ENCODE assay signal across 1 cellular context in the genomic region with DNA sequence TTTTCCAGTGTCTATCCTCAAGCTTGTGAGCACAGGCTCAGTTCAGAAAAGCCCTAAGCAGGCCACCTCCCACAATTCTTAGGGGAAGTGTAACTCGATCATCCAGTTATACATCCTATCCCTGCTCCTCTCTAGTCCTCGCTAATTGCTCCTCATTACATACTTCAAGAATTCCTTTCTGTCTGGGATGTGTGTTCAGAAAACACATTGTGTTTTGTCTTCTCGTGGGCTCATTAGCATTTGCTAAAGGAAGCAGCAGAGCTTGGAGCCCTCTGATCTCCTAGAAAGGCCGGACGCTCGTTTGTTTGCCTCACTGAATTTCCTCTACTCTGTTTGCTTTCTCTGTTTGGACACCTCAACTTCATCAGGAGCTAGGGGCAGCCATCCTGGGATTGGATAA.
TF ChIP-seq lines count a peak whose summit lies in the region.

No MANE protein-coding gene starts in this region.

TF ChIP-seq in HepG2, 621 proteins besides CTCF, POLR2A, EP300 and RAD21 (continues in another document):
- TF ChIP-seq, protein P1, sequence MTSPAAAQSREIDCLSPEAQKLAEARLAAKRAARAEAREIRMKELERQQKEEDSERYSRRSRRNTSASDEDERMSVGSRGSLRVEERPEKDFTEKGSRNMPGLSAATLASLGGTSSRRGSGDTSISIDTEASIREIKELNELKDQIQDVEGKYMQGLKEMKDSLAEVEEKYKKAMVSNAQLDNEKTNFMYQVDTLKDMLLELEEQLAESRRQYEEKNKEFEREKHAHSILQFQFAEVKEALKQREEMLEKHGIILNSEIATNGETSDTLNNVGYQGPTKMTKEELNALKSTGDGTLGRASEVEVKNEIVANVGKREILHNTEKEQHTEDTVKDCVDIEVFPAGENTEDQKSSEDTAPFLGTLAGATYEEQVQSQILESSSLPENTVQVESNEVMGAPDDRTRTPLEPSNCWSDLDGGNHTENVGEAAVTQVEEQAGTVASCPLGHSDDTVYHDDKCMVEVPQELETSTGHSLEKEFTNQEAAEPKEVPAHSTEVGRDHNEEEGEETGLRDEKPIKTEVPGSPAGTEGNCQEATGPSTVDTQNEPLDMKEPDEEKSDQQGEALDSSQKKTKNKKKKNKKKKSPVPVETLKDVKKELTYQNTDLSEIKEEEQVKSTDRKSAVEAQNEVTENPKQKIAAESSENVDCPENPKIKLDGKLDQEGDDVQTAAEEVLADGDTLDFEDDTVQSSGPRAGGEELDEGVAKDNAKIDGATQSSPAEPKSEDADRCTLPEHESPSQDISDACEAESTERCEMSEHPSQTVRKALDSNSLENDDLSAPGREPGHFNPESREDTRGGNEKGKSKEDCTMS (CRISPR knock-in tag; conservative IDR thresholded peaks at IDR 0.05): no peak
- TF ChIP-seq HCFC1 (IDR thresholded peaks at IDR 0.05; ENCODE audit: low read depth, low read length) (no peak), ZNF781 (CRISPR knock-in tag; IDR thresholded peaks at IDR 0.05; ENCODE audit: borderline replicate concordance, not compliant biosample characterization) (no peak), ZMAT3 (CRISPR knock-in tag; conservative IDR thresholded peaks at IDR 0.05) (no peak), RBFOX2 (IDR thresholded peaks at IDR 0.05; ENCODE audit: low read depth, low read length) (no peak), ZBTB7A (CRISPR knock-in tag; IDR thresholded peaks at IDR 0.05) (no peak), KLF6 (CRISPR knock-in tag; IDR thresholded peaks at IDR 0.05) (no peak), SAFB2 (CRISPR knock-in tag; IDR thresholded peaks at IDR 0.05; ENCODE audit: borderline replicate concordance, low read depth) (no peak), ZFX (CRISPR knock-in tag; IDR thresholded peaks at IDR 0.05; ENCODE audit: low read depth) (peak; percentile 38; the same call in 1 of the 2 replicates), ZMYM2 (CRISPR knock-in tag; IDR thresholded peaks at IDR 0.05) (no peak), FOXA3 (CRISPR knock-in tag; IDR thresholded peaks at IDR 0.05) (peak; percentile 30; the same call in 1 of the 2 replicates), MIXL1 (CRISPR knock-in tag; IDR thresholded peaks at IDR 0.05) (peak; percentile 50; the same call in 1 of the 2 replicates), ETV5 (CRISPR knock-in tag; IDR thresholded peaks at IDR 0.05; ENCODE audit: borderline replicate concordance) (peak; percentile 79), MBD4 (IDR thresholded peaks at IDR 0.05; ENCODE audit: borderline replicate concordance, low read length) (no peak), ZNF850 (CRISPR knock-in tag; conservative IDR thresholded peaks at IDR 0.05) (no peak), GABPA (IDR thresholded peaks at IDR 0.05; ENCODE audit: low read depth, low read length) (no peak), GABPA (CRISPR knock-in tag; IDR thresholded peaks at IDR 0.05; ENCODE audit: low read depth) (peak; percentile 33; the same call in 1 of the 2 replicates), ZNF672 (CRISPR knock-in tag; IDR thresholded peaks at IDR 0.05) (no peak), HOXD1 (CRISPR knock-in tag; IDR thresholded peaks at IDR 0.05) (peak; percentile 36; the same call in 1 of the 2 replicates), ZNF883 (CRISPR knock-in tag; IDR thresholded peaks at IDR 0.05; ENCODE audit: not compliant biosample characterization) (no peak), SALL1 (CRISPR knock-in tag; IDR thresholded peaks at IDR 0.05) (peak; percentile 56), LCORL (IDR thresholded peaks at IDR 0.05) (no peak), LCORL (CRISPR knock-in tag; IDR thresholded peaks at IDR 0.05) (peak; percentile 59; the same call in 1 of the 2 replicates), ZNF3 (CRISPR knock-in tag; IDR thresholded peaks at IDR 0.05) (no peak), GZF1 (CRISPR knock-in tag; IDR thresholded peaks at IDR 0.05) (no peak), ARID2 (CRISPR knock-in tag; IDR thresholded peaks at IDR 0.05; ENCODE audit: borderline replicate concordance) (no peak), TCF7 (IDR thresholded peaks at IDR 0.05; ENCODE audit: low read depth) (peak; percentile 64), NR2C2 (CRISPR knock-in tag; IDR thresholded peaks at IDR 0.05; ENCODE audit: borderline replicate concordance) (no peak), ARNTL (CRISPR knock-in tag; IDR thresholded peaks at IDR 0.05) (0 out of 2 replicates have a peak, but pooled peaks have one; percentile 24), NCOA2 (CRISPR knock-in tag; IDR thresholded peaks at IDR 0.05) (peak; percentile 53; the same call in 1 of the 2 replicates), PCBP2 (optimal IDR thresholded peaks at IDR 0.05; ENCODE audit: low read depth, low read length, poor library complexity, severe bottlenecking) (no peak), KLF15 (CRISPR knock-in tag; IDR thresholded peaks at IDR 0.05; ENCODE audit: borderline replicate concordance) (no peak), NFRKB (IDR thresholded peaks at IDR 0.05) (no peak), ZSCAN12 (CRISPR knock-in tag; IDR thresholded peaks at IDR 0.05) (no peak), ZNF33B (CRISPR knock-in tag; IDR thresholded peaks at IDR 0.05) (no peak), ZNF317 (CRISPR knock-in tag; IDR thresholded peaks at IDR 0.05) (no peak), CENPT (CRISPR knock-in tag; IDR thresholded peaks at IDR 0.05; ENCODE audit: low read depth) (no peak), ZFP82 (CRISPR knock-in tag; IDR thresholded peaks at IDR 0.05; ENCODE audit: borderline replicate concordance) (no peak)
- TF ChIP-seq, protein P2, sequence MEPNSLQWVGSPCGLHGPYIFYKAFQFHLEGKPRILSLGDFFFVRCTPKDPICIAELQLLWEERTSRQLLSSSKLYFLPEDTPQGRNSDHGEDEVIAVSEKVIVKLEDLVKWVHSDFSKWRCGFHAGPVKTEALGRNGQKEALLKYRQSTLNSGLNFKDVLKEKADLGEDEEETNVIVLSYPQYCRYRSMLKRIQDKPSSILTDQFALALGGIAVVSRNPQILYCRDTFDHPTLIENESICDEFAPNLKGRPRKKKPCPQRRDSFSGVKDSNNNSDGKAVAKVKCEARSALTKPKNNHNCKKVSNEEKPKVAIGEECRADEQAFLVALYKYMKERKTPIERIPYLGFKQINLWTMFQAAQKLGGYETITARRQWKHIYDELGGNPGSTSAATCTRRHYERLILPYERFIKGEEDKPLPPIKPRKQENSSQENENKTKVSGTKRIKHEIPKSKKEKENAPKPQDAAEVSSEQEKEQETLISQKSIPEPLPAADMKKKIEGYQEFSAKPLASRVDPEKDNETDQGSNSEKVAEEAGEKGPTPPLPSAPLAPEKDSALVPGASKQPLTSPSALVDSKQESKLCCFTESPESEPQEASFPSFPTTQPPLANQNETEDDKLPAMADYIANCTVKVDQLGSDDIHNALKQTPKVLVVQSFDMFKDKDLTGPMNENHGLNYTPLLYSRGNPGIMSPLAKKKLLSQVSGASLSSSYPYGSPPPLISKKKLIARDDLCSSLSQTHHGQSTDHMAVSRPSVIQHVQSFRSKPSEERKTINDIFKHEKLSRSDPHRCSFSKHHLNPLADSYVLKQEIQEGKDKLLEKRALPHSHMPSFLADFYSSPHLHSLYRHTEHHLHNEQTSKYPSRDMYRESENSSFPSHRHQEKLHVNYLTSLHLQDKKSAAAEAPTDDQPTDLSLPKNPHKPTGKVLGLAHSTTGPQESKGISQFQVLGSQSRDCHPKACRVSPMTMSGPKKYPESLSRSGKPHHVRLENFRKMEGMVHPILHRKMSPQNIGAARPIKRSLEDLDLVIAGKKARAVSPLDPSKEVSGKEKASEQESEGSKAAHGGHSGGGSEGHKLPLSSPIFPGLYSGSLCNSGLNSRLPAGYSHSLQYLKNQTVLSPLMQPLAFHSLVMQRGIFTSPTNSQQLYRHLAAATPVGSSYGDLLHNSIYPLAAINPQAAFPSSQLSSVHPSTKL (CRISPR knock-in tag; IDR thresholded peaks at IDR 0.05): peak; percentile 56
- TF ChIP-seq, protein P3, sequence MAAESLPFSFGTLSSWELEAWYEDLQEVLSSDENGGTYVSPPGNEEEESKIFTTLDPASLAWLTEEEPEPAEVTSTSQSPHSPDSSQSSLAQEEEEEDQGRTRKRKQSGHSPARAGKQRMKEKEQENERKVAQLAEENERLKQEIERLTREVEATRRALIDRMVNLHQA (CRISPR knock-in tag; IDR thresholded peaks at IDR 0.05): no peak
- TF ChIP-seq, protein P4, sequence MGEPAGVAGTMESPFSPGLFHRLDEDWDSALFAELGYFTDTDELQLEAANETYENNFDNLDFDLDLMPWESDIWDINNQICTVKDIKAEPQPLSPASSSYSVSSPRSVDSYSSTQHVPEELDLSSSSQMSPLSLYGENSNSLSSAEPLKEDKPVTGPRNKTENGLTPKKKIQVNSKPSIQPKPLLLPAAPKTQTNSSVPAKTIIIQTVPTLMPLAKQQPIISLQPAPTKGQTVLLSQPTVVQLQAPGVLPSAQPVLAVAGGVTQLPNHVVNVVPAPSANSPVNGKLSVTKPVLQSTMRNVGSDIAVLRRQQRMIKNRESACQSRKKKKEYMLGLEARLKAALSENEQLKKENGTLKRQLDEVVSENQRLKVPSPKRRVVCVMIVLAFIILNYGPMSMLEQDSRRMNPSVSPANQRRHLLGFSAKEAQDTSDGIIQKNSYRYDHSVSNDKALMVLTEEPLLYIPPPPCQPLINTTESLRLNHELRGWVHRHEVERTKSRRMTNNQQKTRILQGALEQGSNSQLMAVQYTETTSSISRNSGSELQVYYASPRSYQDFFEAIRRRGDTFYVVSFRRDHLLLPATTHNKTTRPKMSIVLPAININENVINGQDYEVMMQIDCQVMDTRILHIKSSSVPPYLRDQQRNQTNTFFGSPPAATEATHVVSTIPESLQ (CRISPR knock-in tag; conservative IDR thresholded peaks at IDR 0.05): no peak
- TF ChIP-seq, protein P5, sequence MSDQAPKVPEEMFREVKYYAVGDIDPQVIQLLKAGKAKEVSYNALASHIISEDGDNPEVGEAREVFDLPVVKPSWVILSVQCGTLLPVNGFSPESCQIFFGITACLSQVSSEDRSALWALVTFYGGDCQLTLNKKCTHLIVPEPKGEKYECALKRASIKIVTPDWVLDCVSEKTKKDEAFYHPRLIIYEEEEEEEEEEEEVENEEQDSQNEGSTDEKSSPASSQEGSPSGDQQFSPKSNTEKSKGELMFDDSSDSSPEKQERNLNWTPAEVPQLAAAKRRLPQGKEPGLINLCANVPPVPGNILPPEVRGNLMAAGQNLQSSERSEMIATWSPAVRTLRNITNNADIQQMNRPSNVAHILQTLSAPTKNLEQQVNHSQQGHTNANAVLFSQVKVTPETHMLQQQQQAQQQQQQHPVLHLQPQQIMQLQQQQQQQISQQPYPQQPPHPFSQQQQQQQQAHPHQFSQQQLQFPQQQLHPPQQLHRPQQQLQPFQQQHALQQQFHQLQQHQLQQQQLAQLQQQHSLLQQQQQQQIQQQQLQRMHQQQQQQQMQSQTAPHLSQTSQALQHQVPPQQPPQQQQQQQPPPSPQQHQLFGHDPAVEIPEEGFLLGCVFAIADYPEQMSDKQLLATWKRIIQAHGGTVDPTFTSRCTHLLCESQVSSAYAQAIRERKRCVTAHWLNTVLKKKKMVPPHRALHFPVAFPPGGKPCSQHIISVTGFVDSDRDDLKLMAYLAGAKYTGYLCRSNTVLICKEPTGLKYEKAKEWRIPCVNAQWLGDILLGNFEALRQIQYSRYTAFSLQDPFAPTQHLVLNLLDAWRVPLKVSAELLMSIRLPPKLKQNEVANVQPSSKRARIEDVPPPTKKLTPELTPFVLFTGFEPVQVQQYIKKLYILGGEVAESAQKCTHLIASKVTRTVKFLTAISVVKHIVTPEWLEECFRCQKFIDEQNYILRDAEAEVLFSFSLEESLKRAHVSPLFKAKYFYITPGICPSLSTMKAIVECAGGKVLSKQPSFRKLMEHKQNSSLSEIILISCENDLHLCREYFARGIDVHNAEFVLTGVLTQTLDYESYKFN (CRISPR knock-in tag; conservative IDR thresholded peaks at IDR 0.05): peak; percentile 82
- TF ChIP-seq, protein P6, sequence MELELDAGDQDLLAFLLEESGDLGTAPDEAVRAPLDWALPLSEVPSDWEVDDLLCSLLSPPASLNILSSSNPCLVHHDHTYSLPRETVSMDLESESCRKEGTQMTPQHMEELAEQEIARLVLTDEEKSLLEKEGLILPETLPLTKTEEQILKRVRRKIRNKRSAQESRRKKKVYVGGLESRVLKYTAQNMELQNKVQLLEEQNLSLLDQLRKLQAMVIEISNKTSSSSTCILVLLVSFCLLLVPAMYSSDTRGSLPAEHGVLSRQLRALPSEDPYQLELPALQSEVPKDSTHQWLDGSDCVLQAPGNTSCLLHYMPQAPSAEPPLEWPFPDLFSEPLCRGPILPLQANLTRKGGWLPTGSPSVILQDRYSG (CRISPR knock-in tag; IDR thresholded peaks at IDR 0.05): no peak
- TF ChIP-seq, protein P7, sequence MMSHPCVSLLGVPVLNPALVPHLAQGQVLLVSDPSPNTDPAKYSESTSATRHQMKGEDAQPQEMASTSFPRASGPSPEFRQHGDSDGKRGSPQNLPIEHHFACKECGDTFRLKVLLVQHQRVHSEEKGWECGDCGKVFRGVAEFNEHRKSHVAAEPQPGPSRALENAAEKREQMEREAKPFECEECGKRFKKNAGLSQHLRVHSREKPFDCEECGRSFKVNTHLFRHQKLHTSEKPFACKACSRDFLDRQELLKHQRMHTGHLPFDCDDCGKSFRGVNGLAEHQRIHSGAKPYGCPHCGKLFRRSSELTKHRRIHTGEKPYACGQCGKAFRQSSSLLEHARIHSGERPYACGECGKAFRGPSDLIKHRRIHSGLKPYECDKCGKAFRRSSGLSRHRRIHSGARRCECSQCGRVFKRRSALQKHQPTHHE (CRISPR knock-in tag; IDR thresholded peaks at IDR 0.05; ENCODE audit: borderline replicate concordance): no peak
- TF ChIP-seq, protein P8, sequence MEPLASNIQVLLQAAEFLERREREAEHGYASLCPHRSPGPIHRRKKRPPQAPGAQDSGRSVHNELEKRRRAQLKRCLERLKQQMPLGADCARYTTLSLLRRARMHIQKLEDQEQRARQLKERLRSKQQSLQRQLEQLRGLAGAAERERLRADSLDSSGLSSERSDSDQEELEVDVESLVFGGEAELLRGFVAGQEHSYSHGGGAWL (CRISPR knock-in tag; IDR thresholded peaks at IDR 0.05): no peak
- TF ChIP-seq, protein P9, sequence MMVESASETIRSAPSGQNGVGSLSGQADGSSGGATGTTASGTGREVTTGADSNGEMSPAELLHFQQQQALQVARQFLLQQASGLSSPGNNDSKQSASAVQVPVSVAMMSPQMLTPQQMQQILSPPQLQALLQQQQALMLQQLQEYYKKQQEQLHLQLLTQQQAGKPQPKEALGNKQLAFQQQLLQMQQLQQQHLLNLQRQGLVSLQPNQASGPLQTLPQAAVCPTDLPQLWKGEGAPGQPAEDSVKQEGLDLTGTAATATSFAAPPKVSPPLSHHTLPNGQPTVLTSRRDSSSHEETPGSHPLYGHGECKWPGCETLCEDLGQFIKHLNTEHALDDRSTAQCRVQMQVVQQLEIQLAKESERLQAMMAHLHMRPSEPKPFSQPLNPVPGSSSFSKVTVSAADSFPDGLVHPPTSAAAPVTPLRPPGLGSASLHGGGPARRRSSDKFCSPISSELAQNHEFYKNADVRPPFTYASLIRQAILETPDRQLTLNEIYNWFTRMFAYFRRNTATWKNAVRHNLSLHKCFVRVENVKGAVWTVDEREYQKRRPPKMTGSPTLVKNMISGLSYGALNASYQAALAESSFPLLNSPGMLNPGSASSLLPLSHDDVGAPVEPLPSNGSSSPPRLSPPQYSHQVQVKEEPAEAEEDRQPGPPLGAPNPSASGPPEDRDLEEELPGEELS (CRISPR knock-in tag; IDR thresholded peaks at IDR 0.05): peak; percentile 91
- TF ChIP-seq, protein P10, sequence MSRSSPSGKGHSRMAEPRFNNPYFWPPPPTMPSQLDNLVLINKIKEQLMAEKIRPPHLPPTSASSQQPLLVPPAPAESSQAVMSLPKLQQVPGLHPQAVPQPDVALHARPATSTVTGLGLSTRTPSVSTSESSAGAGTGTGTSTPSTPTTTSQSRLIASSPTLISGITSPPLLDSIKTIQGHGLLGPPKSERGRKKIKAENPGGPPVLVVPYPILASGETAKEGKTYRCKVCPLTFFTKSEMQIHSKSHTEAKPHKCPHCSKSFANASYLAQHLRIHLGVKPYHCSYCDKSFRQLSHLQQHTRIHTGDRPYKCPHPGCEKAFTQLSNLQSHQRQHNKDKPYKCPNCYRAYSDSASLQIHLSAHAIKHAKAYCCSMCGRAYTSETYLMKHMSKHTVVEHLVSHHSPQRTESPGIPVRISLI (CRISPR knock-in tag; IDR thresholded peaks at IDR 0.05; ENCODE audit: borderline replicate concordance): no peak
